In the genomic region with DNA sequence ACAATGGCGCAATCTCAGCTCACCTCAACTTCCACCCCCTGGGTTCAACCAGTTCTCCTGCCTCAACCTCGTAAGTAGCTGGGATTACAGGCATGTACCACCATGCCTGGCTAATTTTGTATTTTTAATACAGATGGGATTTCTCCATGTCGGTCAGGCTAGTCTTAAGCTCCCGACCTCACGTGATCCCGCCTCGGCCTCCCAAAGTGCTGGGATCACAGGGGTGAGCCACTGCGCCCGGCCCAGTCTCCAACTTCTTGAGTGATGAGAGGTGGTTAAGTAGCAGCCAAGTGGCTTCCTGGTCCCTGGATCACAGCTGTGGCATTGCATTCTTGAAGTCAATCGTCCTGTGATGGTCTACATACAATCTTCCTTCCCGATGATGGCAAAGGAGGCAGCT, we compare ENCODE assay signal across 1 cellular context.
TF ChIP-seq lines count a peak whose summit lies in the region.

No MANE protein-coding gene starts in this region.

TF ChIP-seq in GM23338, 12 proteins besides CTCF, POLR2A, EP300 and RAD21:
- no peak for TF ChIP-seq REST (IDR thresholded peaks at IDR 0.05; ENCODE audit: unreplicated experiment)
- no peak for TF ChIP-seq JUNB (IDR thresholded peaks at IDR 0.05; ENCODE audit: unreplicated experiment)
- no peak for TF ChIP-seq ZNF462 (CRISPR knock-in tag; IDR thresholded peaks at IDR 0.05)
- TF ChIP-seq ZNF114 (CRISPR knock-in tag; IDR thresholded peaks at IDR 0.05): no peak
- no peak for TF ChIP-seq ZNF331 (CRISPR knock-in tag; IDR thresholded peaks at IDR 0.05; ENCODE audit: low read depth)
- TF ChIP-seq EZH2 (IDR thresholded peaks at IDR 0.05; ENCODE audit: low read depth, unreplicated experiment): no peak
- TF ChIP-seq STAT1 (IDR thresholded peaks at IDR 0.05; ENCODE audit: unreplicated experiment): no peak
- TF ChIP-seq POLR2AphosphoS5 (IDR thresholded peaks at IDR 0.05; ENCODE audit: low read depth): no peak
- TF ChIP-seq ETS1 (IDR thresholded peaks at IDR 0.05): no peak
- no peak for TF ChIP-seq EZH2phosphoT487 (IDR thresholded peaks at IDR 0.05; ENCODE audit: unreplicated experiment)
- no peak for TF ChIP-seq CREB1 (CRISPR knock-in tag; IDR thresholded peaks at IDR 0.05; ENCODE audit: low read depth)
- TF ChIP-seq NANOG (IDR thresholded peaks at IDR 0.05; ENCODE audit: borderline replicate concordance): no peak
